9 cellular contexts compared by ENCODE assay signal in genomic region chr3:169390310-169390731, GRCh38.
DNase-seq lines count a peak whose midpoint lies in the region; ATAC-seq and TF ChIP-seq lines count a peak whose summit lies in the region.
"Had no signal": no experiment of that assay in that cellular context is flagged by ENCODE, and none has a peak within 500 bp of the region (broad histone marks: within the 10 kb centered on the region; RNA-seq: fewer than 3 reads in every experiment).

No MANE protein-coding gene starts in this region.

- ATAC-seq in GM19468 (IDR thresholded peaks at IDR 0.05; ENCODE audit: extremely low read depth, unreplicated experiment) (peak; percentile 64), HG03520 (IDR thresholded peaks at IDR 0.05; ENCODE audit: unreplicated experiment) (peak; percentile 87)

- in situ Hi-C loops in ACHN (cut with HindIII; ENCODE audit: low pct_ligation_motif_present, low pct_unique_long_range_greater_than_20kb, low sequenced_read_pairs) = no loop called here

- DNase-seq in ACHN = peak; percentile 2
- DNase-seq in choroid plexus epithelial cell (ENCODE audit: low read depth) = peak; percentile 31
- no peak for DNase-seq in activated CD4-positive, alpha-beta T cell treated with anti-CD3 and anti-CD28 coated beads, Interleukin-2, amount 50 U/mL, for 4 hours
- DNase-seq in retina = no peak
- DNase-seq in Ammon's horn (ENCODE audit: low spot score) = no peak
- no peak for DNase-seq in SHP77 treated with DMSO at 0.1 percent for 48 hours (lab: John Stamatoyannopoulos, UW)
- DNase-seq: DND-41 had no signal

- no peak overlapping the region for H3K4me3 ChIP-seq in choroid plexus epithelial cell (ENCODE audit: low read depth, low read length)

- TF ChIP-seq CTCF in choroid plexus epithelial cell (conservative IDR thresholded peaks at IDR 0.05; ENCODE audit: low read depth, low read length) = peak; percentile 36

Comparison
In these comparisons a context has a peak if more than half of its experiments do, and no peak if none do; other contexts are left out.
1. DNase-seq: peak in ACHN (single experiment) and choroid plexus epithelial cell (single experiment); none in activated CD4-positive, alpha-beta T cell treated with anti-CD3 and anti-CD28 coated beads, Interleukin-2, amount 50 U/mL, for 4 hours (0 of 2), retina (single experiment), Ammon's horn (single experiment) and SHP77 treated with DMSO at 0.1 percent for 48 hours (single experiment).